In the genomic region with DNA sequence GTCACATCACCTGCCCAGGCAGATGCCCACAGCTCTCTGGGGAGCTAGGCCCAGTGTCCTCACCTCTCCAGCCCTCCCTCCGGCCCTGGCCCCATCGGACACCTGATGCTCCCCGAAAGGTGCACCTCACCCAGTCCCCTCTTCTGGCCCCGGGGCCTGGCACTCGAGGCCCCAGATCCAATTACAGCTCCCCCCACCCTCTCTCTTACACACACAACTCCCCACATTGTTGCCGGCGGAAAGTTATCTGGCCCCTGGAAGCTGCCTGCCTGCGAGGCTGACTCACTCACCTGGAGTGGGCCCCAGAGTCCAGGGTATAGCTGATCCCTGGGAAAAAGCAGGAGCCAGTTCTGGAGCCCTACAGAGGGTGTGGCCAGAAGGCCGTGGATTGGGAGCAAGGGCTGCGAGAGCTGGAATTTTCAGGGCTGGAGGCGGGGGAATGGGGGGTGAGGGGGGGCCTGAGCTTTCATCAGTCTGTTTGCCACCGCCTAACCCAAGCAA, we compare ENCODE assay signal across 1 cellular context.
TF ChIP-seq lines count a peak whose summit lies in the region.

No MANE protein-coding gene starts in this region.

TF ChIP-seq in HEK293, 187 proteins besides CTCF, POLR2A, EP300 and RAD21 (continued from another document):
- TF ChIP-seq, protein P1, sequence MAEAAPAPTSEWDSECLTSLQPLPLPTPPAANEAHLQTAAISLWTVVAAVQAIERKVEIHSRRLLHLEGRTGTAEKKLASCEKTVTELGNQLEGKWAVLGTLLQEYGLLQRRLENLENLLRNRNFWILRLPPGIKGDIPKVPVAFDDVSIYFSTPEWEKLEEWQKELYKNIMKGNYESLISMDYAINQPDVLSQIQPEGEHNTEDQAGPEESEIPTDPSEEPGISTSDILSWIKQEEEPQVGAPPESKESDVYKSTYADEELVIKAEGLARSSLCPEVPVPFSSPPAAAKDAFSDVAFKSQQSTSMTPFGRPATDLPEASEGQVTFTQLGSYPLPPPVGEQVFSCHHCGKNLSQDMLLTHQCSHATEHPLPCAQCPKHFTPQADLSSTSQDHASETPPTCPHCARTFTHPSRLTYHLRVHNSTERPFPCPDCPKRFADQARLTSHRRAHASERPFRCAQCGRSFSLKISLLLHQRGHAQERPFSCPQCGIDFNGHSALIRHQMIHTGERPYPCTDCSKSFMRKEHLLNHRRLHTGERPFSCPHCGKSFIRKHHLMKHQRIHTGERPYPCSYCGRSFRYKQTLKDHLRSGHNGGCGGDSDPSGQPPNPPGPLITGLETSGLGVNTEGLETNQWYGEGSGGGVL (tag by site-specific recombination; IDR thresholded peaks at IDR 0.05), result peak; percentile 85
- TF ChIP-seq ZBTB48 (tag by site-specific recombination; IDR thresholded peaks at IDR 0.05) (peak; percentile 95), ZFP69B (tag by site-specific recombination; IDR thresholded peaks at IDR 0.05) (peak; percentile 98), IKZF3 (tag by site-specific recombination; IDR thresholded peaks at IDR 0.05) (no peak), ZSCAN16 (tag by site-specific recombination; IDR thresholded peaks at IDR 0.05) (no peak), ZNF114 (tag by site-specific recombination; IDR thresholded peaks at IDR 0.05) (no peak)
- TF ChIP-seq, protein P2, sequence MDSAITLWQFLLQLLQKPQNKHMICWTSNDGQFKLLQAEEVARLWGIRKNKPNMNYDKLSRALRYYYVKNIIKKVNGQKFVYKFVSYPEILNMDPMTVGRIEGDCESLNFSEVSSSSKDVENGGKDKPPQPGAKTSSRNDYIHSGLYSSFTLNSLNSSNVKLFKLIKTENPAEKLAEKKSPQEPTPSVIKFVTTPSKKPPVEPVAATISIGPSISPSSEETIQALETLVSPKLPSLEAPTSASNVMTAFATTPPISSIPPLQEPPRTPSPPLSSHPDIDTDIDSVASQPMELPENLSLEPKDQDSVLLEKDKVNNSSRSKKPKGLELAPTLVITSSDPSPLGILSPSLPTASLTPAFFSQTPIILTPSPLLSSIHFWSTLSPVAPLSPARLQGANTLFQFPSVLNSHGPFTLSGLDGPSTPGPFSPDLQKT (IDR thresholded peaks at IDR 0.05; ENCODE audit: borderline replicate concordance, low read depth, low read length), result no peak
TF ChIP-seq in HEK293: peak in this region for 11.
